8 cellular contexts compared by ENCODE assay signal in genomic region chr1:31422505-31423319, GRCh38. TPM values are rescaled to one million over a fixed set of nuclear protein-coding genes. Genes with fewer than 3 reads are reported as not detected.
DNase-seq lines count a peak whose midpoint lies in the region; ATAC-seq and TF ChIP-seq lines count a peak whose summit lies in the region.

No MANE protein-coding gene starts in this region.

- H3K4me2 ChIP-seq in OCI-LY7 (ENCODE audit: low read length) = peak overlapping the region; percentile 81

- CTCF ChIA-PET in OCI-LY7 (lab: Charles Lee; ENCODE audit: unreplicated experiment) = interaction anchor here (0.6 to 1.1 kb wide), 5 partner anchors 20 to 237 kb away, joined by 3 to 4 read pairs (median 3); no protein-coding TSS in a partner anchor

- H3K4me1 Mint-ChIP-seq in natural killer cell = peaks cover 7 to 12% of the 10 kb centered on the region in 2 donors
- peaks cover 28% of the 10 kb centered on the region for H3K4me1 Mint-ChIP-seq in stimulated activated memory B cell treated with anti-CD40 and anti-IgM and Interleukin-4, amounts not matched to agents 10 μg/mL and 1 μg/mL and 100 μg/mL, for 72 hours

- H3K27ac Mint-ChIP-seq in natural killer cell = no peak overlapping the region
- peak overlapping the region; percentile 60 for H3K27ac Mint-ChIP-seq in stimulated activated memory B cell treated with anti-CD40 and anti-IgM and Interleukin-4, amounts not matched to agents 10 μg/mL and 1 μg/mL and 100 μg/mL, for 72 hours

- no peaks in the 10 kb centered on the region for H3K9me2 ChIP-seq in OCI-LY7 (ENCODE audit: insufficient read depth, low read length)

- no peaks in the 10 kb centered on the region for H3K79me2 ChIP-seq in OCI-LY7 (ENCODE audit: insufficient read depth, low read depth, low read length)

- H3K4me1 ChIP-seq in OCI-LY7 (ENCODE audit: insufficient read depth, low read length, poor library complexity, severe bottlenecking) = peaks cover 33% of the 10 kb centered on the region
- peaks cover 0 to 5% (median 0%) of the 10 kb centered on the region in 4 donors for H3K4me1 ChIP-seq in esophagus muscularis mucosa

- peak; percentile 96 for TF ChIP-seq CTCF in OCI-LY7 (conservative IDR thresholded peaks at IDR 0.05; ENCODE audit: low read length)
- TF ChIP-seq CTCF in esophagus muscularis mucosa (IDR thresholded peaks at IDR 0.05) = peak in 2 of 3 experiments; percentile 89 to 90
- TF ChIP-seq CTCF in natural killer cell (IDR thresholded peaks at IDR 0.05) = peak; percentile 88

- H3K4me3 ChIP-seq in OCI-LY7 (ENCODE audit: low read depth, low read length, poor library complexity, severe bottlenecking) (peak overlapping the region; percentile 57), esophagus muscularis mucosa (no peak overlapping the region)

- intact Hi-C loops in OCI-LY7 (cut with micrococcal nuclease; ENCODE audit: unreplicated experiment) = loop anchor here (1.0 to 5.0 kb wide), 6 partner anchors 26 to 365 kb away; partner anchors contain the start of genes SNRNP40 and ZCCHC17
- intact Hi-C loops in esophagus muscularis mucosa (cut with DNase I) = loop anchor here (2.0 to 10.0 kb wide), 4 partner anchors 28 to 260 kb away; no protein-coding TSS in a partner anchor
- intact Hi-C loops in natural killer cell (cut with micrococcal nuclease) = loop anchor here (1.0 to 2.0 kb wide), 2 partner anchors 238 to 260 kb away; no protein-coding TSS in a partner anchor

- TF ChIP-seq EP300 in esophagus muscularis mucosa (IDR thresholded peaks at IDR 0.05) = no peak

- no peaks in the 10 kb centered on the region for H3K9me3 Mint-ChIP-seq in natural killer cell
- no peaks in the 10 kb centered on the region for H3K9me3 Mint-ChIP-seq in stimulated activated memory B cell treated with anti-CD40 and anti-IgM and Interleukin-4, amounts not matched to agents 10 μg/mL and 1 μg/mL and 100 μg/mL, for 72 hours

- peak overlapping the region; percentile 38; the same call in 1 of the 2 replicates for H2AFZ ChIP-seq in OCI-LY7 (ENCODE audit: low read length)

- H3K27me3 ChIP-seq in esophagus muscularis mucosa = no peaks in the 10 kb centered on the region

- peak; percentile 89 for DNase-seq in DMS153 (lab: John Stamatoyannopoulos, UW)
- DNase-seq in OCI-LY7 (ENCODE audit: low spot score) = peak; percentile 79
- DNase-seq in activated T-cell treated with anti-CD3 and anti-CD28 coated beads for 24 hours (ENCODE audit: low read depth) = peak; percentile 50
- no peak for DNase-seq in esophagus muscularis mucosa (ENCODE audit: extremely low spot score)
- DNase-seq in natural killer cell = peak; percentile 52

- H3K36me3 Mint-ChIP-seq in natural killer cell = no peaks in the 10 kb centered on the region
- no peaks in the 10 kb centered on the region for H3K36me3 Mint-ChIP-seq in stimulated activated memory B cell treated with anti-CD40 and anti-IgM and Interleukin-4, amounts not matched to agents 10 μg/mL and 1 μg/mL and 100 μg/mL, for 72 hours

- H3K36me3 ChIP-seq in OCI-LY7 (ENCODE audit: insufficient read depth, low read length) (no peaks in the 10 kb centered on the region), esophagus muscularis mucosa (no peaks in the 10 kb centered on the region)

- no peak overlapping the region for H3K4me3 Mint-ChIP-seq in natural killer cell
- peak overlapping the region; percentile 57 for H3K4me3 Mint-ChIP-seq in stimulated activated memory B cell treated with anti-CD40 and anti-IgM and Interleukin-4, amounts not matched to agents 10 μg/mL and 1 μg/mL and 100 μg/mL, for 72 hours

- H3K27ac ChIP-seq in OCI-LY7 (ENCODE audit: low read depth, low read length, poor library complexity, severe bottlenecking) (peak overlapping the region; percentile 75), esophagus muscularis mucosa (replicated peaks in 1 of 4) (no peak overlapping the region)

- H3K9me3 ChIP-seq in OCI-LY7 (ENCODE audit: low read length) = no peaks in the 10 kb centered on the region
- no peaks in the 10 kb centered on the region for H3K9me3 ChIP-seq in esophagus muscularis mucosa

- TF ChIP-seq POLR2A in esophagus muscularis mucosa (IDR thresholded peaks at IDR 0.05; ENCODE audit: low read depth) = no peak

- no peaks in the 10 kb centered on the region for H4K20me1 ChIP-seq in OCI-LY7 (ENCODE audit: insufficient read depth, low read length)

- ATAC-seq in HG03196 (IDR thresholded peaks at IDR 0.05; ENCODE audit: unreplicated experiment) (peak; percentile 39), natural killer cell (peak; percentile 76 to 91 (median 89)), GM19397 (IDR thresholded peaks at IDR 0.05; ENCODE audit: unreplicated experiment) (no peak)
- peak; percentile 59 for ATAC-seq in stimulated activated memory B cell treated with anti-CD40 and anti-IgM and Interleukin-4, amounts not matched to agents 10 μg/mL and 1 μg/mL and 100 μg/mL, for 72 hours

- no TSS peak for BruUV-seq in OCI-LY7 (replicated peaks; lab: Mats Ljungman, UMichigan)

- POLR2A ChIA-PET in OCI-LY7 (lab: Charles Lee) = no interaction called here

- H3K27me3 Mint-ChIP-seq in natural killer cell (ENCODE audit: low read depth in 2 of 2) = peaks cover 8 to 9% of the 10 kb centered on the region in 2 donors
- H3K27me3 Mint-ChIP-seq in stimulated activated memory B cell treated with anti-CD40 and anti-IgM and Interleukin-4, amounts not matched to agents 10 μg/mL and 1 μg/mL and 100 μg/mL, for 72 hours = peaks cover 3% of the 10 kb centered on the region

- WGBS in esophagus muscularis mucosa = 38% methylated on average over 15 of the region's 15 CpGs

RNA-seq across cellular contexts. Expression of gene SERINC2, which starts 9.7 kb away (rescaled TPM):
- total RNA-seq in OCI-LY7 (2014; rRNA removed; shearing (Covaris generic)) = 0.82 and 3.5 TPM in 2 replicates
- total RNA-seq in OCI-LY7 (2022) (8.6 and 11.1 TPM in 2 replicates), esophagus muscularis mucosa (1 to 10 TPM; 1.7 to 4.0 (median 2.8) TPM), natural killer cell (1 to 10 TPM in 1 of 3 donors, under 1 TPM in 2; 0.25 to 1.1 (median 0.40) TPM)

RNA-seq across cellular contexts. Expression of gene FABP3, which starts 49.8 kb away (rescaled TPM):
- not detected in 2 replicates for total RNA-seq in OCI-LY7 (2014; rRNA removed; shearing (Covaris generic))
- total RNA-seq in OCI-LY7 (2022) = not detected in 2 replicates
- 10 to 100 TPM; 14.6 to 38.6 (median 29.8) TPM for total RNA-seq in esophagus muscularis mucosa
- total RNA-seq in natural killer cell = not detected

Comparison
In these comparisons a context has a peak if more than half of its experiments do, and no peak if none do; other contexts are left out.
1. RNA of gene FABP3, which starts 49.8 kb away (total RNA-seq): 14.6 to 38.6 TPM in esophagus muscularis mucosa; not detected in OCI-LY7 and not detected in natural killer cell; every median in the first group is over 10 times any median in the second.
2. Peak in every context shown above with its lines, with median percentiles within 50 percentile points of each other: CTCF ChIP-seq.